Comparison of ENCODE assay signal across 11 cellular contexts in genomic region chr5:85278193-85278592, GRCh38.
DNase-seq lines count a peak whose midpoint lies in the region; ATAC-seq and TF ChIP-seq lines count a peak whose summit lies in the region.
"Had no signal": no experiment of that assay in that cellular context is flagged by ENCODE, and none has a peak within 500 bp of the region (broad histone marks: within the 10 kb centered on the region; RNA-seq: fewer than 3 reads in every experiment).

No MANE protein-coding gene starts in this region.

- no peaks in the 10 kb centered on the region for H3K27me3 ChIP-seq in uterus
- H3K27me3 ChIP-seq: thyroid gland had no signal

- no peak overlapping the region for H3K27ac ChIP-seq in uterus
- H3K27ac ChIP-seq: HL-60, thyroid gland had no signal

- no peak for TF ChIP-seq POLR2A in uterus (IDR thresholded peaks at IDR 0.05)

- DNase-seq in DMS53 treated with DMSO at 0.1 percent for 48 hours (lab: John Stamatoyannopoulos, UW; ENCODE audit: unreplicated experiment) (peak; percentile 22), M059J (ENCODE audit: low read depth) (peak; percentile 63), NCI-H748 treated with DMSO at 0.1 percent for 48 hours (lab: John Stamatoyannopoulos, UW) (no peak), uterus (no peak), hippocampal formation (lab: John Stamatoyannopoulos, UW) (no peak)
- no peak for DNase-seq in stimulated activated CD4-positive, alpha-beta T cell treated with anti-CD3 and anti-CD28 coated beads, Interleukin-12 subunit alpha, Interleukin-12 subunit beta, amount 100 ng/mL, for 4 hours
- DNase-seq: activated CD4-positive, alpha-beta T cell treated with anti-CD3 and anti-CD28 coated beads for 48 hours; thyroid gland had no signal

- intact Hi-C loops in uterus (cut with DNase I; ENCODE audit: low total_unique reads) = no loop called here

- H3K4me3 ChIP-seq in uterus = no peak overlapping the region
- H3K4me3 ChIP-seq: thyroid gland had no signal

- no peaks in the 10 kb centered on the region for H3K4me1 ChIP-seq in uterus
- H3K4me1 ChIP-seq: thyroid gland had no signal

- no peaks in the 10 kb centered on the region for H3K36me3 ChIP-seq in uterus
- H3K36me3 ChIP-seq: thyroid gland had no signal

- TF ChIP-seq CTCF in uterus (IDR thresholded peaks at IDR 0.05) = no peak

- ATAC-seq in GM21360 (IDR thresholded peaks at IDR 0.05; ENCODE audit: unreplicated experiment) (peak; percentile 52), HG02981 (IDR thresholded peaks at IDR 0.05; ENCODE audit: unreplicated experiment) (peak; percentile 96)

- no peaks in the 10 kb centered on the region for H3K9me3 ChIP-seq in uterus
- H3K9me3 ChIP-seq: thyroid gland had no signal

Comparison
In these comparisons a context has a peak if more than half of its experiments do, and no peak if none do; other contexts are left out.
1. DNase-seq: peak in DMS53 treated with DMSO at 0.1 percent for 48 hours (single experiment) and M059J (single experiment); none in stimulated activated CD4-positive, alpha-beta T cell treated with anti-CD3 and anti-CD28 coated beads, Interleukin-12 subunit alpha, Interleukin-12 subunit beta, amount 100 ng/mL, for 4 hours (single experiment), NCI-H748 treated with DMSO at 0.1 percent for 48 hours (single experiment), uterus (0 of 2) and hippocampal formation (0 of 2).